Comparison of ENCODE assay signal across 1 cellular context in genomic region chr10:88193018-88193417, GRCh38.
TF ChIP-seq lines count a peak whose summit lies in the region.

No MANE protein-coding gene starts in this region.

TF ChIP-seq in GM23338, 12 proteins besides CTCF, POLR2A, EP300 and RAD21 (continued from another document):
- TF ChIP-seq, protein P1, sequence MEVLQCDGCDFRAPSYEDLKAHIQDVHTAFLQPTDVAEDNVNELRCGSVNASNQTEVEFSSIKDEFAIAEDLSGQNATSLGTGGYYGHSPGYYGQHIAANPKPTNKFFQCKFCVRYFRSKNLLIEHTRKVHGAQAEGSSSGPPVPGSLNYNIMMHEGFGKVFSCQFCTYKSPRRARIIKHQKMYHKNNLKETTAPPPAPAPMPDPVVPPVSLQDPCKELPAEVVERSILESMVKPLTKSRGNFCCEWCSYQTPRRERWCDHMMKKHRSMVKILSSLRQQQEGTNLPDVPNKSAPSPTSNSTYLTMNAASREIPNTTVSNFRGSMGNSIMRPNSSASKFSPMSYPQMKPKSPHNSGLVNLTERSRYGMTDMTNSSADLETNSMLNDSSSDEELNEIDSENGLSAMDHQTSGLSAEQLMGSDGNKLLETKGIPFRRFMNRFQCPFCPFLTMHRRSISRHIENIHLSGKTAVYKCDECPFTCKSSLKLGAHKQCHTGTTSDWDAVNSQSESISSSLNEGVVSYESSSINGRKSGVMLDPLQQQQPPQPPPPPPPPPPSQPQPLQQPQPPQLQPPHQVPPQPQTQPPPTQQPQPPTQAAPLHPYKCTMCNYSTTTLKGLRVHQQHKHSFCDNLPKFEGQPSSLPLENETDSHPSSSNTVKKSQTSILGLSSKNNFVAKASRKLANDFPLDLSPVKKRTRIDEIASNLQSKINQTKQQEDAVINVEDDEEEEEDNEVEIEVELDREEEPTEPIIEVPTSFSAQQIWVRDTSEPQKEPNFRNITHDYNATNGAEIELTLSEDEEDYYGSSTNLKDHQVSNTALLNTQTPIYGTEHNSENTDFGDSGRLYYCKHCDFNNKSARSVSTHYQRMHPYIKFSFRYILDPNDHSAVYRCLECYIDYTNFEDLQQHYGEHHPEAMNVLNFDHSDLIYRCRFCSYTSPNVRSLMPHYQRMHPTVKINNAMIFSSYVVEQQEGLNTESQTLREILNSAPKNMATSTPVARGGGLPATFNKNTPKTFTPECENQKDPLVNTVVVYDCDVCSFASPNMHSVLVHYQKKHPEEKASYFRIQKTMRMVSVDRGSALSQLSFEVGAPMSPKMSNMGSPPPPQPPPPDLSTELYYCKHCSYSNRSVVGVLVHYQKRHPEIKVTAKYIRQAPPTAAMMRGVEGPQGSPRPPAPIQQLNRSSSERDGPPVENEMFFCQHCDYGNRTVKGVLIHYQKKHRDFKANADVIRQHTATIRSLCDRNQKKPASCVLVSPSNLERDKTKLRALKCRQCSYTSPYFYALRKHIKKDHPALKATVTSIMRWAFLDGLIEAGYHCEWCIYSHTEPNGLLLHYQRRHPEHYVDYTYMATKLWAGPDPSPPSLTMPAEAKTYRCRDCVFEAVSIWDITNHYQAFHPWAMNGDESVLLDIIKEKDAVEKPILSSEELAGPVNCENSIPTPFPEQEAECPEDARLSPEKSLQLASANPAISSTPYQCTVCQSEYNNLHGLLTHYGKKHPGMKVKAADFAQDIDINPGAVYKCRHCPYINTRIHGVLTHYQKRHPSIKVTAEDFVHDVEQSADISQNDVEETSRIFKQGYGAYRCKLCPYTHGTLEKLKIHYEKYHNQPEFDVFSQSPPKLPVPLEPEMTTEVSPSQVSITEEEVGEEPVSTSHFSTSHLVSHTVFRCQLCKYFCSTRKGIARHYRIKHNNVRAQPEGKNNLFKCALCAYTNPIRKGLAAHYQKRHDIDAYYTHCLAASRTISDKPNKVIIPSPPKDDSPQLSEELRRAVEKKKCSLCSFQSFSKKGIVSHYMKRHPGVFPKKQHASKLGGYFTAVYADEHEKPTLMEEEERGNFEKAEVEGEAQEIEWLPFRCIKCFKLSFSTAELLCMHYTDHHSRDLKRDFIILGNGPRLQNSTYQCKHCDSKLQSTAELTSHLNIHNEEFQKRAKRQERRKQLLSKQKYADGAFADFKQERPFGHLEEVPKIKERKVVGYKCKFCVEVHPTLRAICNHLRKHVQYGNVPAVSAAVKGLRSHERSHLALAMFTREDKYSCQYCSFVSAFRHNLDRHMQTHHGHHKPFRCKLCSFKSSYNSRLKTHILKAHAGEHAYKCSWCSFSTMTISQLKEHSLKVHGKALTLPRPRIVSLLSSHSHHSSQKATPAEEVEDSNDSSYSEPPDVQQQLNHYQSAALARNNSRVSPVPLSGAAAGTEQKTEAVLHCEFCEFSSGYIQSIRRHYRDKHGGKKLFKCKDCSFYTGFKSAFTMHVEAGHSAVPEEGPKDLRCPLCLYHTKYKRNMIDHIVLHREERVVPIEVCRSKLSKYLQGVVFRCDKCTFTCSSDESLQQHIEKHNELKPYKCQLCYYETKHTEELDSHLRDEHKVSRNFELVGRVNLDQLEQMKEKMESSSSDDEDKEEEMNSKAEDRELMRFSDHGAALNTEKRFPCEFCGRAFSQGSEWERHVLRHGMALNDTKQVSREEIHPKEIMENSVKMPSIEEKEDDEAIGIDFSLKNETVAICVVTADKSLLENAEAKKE (CRISPR knock-in tag; IDR thresholded peaks at IDR 0.05) = no peak
- no peak for TF ChIP-seq EZH2phosphoT487 (IDR thresholded peaks at IDR 0.05; ENCODE audit: unreplicated experiment)
- TF ChIP-seq, protein P2, sequence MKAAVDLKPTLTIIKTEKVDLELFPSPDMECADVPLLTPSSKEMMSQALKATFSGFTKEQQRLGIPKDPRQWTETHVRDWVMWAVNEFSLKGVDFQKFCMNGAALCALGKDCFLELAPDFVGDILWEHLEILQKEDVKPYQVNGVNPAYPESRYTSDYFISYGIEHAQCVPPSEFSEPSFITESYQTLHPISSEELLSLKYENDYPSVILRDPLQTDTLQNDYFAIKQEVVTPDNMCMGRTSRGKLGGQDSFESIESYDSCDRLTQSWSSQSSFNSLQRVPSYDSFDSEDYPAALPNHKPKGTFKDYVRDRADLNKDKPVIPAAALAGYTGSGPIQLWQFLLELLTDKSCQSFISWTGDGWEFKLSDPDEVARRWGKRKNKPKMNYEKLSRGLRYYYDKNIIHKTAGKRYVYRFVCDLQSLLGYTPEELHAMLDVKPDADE (IDR thresholded peaks at IDR 0.05) = no peak
- TF ChIP-seq ZNF114 (CRISPR knock-in tag; IDR thresholded peaks at IDR 0.05) = no peak
- TF ChIP-seq, protein P3, sequence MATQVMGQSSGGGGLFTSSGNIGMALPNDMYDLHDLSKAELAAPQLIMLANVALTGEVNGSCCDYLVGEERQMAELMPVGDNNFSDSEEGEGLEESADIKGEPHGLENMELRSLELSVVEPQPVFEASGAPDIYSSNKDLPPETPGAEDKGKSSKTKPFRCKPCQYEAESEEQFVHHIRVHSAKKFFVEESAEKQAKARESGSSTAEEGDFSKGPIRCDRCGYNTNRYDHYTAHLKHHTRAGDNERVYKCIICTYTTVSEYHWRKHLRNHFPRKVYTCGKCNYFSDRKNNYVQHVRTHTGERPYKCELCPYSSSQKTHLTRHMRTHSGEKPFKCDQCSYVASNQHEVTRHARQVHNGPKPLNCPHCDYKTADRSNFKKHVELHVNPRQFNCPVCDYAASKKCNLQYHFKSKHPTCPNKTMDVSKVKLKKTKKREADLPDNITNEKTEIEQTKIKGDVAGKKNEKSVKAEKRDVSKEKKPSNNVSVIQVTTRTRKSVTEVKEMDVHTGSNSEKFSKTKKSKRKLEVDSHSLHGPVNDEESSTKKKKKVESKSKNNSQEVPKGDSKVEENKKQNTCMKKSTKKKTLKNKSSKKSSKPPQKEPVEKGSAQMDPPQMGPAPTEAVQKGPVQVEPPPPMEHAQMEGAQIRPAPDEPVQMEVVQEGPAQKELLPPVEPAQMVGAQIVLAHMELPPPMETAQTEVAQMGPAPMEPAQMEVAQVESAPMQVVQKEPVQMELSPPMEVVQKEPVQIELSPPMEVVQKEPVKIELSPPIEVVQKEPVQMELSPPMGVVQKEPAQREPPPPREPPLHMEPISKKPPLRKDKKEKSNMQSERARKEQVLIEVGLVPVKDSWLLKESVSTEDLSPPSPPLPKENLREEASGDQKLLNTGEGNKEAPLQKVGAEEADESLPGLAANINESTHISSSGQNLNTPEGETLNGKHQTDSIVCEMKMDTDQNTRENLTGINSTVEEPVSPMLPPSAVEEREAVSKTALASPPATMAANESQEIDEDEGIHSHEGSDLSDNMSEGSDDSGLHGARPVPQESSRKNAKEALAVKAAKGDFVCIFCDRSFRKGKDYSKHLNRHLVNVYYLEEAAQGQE (IDR thresholded peaks at IDR 0.05; ENCODE audit: unreplicated experiment) = no peak
- no peak for TF ChIP-seq CREB1 (CRISPR knock-in tag; IDR thresholded peaks at IDR 0.05; ENCODE audit: low read depth)
- TF ChIP-seq ZNF331 (CRISPR knock-in tag; IDR thresholded peaks at IDR 0.05; ENCODE audit: low read depth) = no peak
- no peak for TF ChIP-seq POLR2AphosphoS5 (IDR thresholded peaks at IDR 0.05; ENCODE audit: low read depth)
- TF ChIP-seq STAT1 (IDR thresholded peaks at IDR 0.05; ENCODE audit: unreplicated experiment) = no peak
- TF ChIP-seq JUNB (IDR thresholded peaks at IDR 0.05; ENCODE audit: unreplicated experiment) = no peak
- TF ChIP-seq NANOG (IDR thresholded peaks at IDR 0.05; ENCODE audit: borderline replicate concordance) = no peak
